8 cellular contexts compared by ENCODE assay signal in the genomic region with DNA sequence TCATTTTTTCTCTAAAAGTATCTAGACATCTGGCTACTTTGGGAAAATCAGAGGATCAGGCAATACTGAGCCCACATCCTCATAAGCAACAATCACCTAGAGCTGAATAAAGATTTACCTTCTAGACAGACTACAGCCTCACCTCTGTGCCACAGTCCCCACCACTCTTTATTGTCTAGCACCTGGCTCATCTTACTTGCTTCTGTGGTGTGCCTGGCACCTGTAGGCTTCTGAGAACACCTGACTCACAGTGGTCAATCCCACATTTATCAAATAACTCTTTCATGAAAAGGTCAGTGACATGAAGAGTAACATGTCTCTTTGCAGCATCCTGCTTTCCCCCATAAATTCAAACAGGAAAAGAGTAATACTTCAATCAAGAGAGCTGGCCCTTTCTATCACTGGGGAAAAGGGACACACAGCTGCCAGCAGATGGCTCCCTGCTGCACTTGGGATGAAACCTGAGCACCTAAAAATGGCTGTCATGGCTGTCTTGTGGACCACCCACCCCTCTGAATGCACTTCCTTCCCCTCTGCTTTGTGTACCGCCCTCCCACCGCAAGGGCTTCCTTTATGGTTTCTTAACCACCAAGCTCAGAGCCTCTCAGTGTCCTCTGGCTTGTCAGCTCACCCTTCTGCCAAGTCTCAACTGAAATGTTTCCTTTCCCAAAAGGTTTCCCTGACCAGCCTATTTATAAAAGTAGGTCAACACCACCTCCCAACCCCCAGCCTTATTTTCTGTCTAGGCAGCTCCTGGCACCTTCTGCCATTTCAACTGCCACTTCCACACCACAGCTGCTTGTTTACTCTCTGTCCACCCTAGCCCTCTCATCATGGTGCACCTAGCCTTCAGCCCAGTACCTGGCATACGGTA. TPM values are rescaled to one million over a fixed set of nuclear protein-coding genes. Genes with fewer than 3 reads are reported as not detected.
DNase-seq lines count a peak whose midpoint lies in the region; ATAC-seq and TF ChIP-seq lines count a peak whose summit lies in the region.

No MANE protein-coding gene starts in this region.

- H3K9me2 ChIP-seq in DOHH2 (replicated peaks; ENCODE audit: control insufficient read depth, low read length): no peaks in the 10 kb centered on the region

- H3K27me3 ChIP-seq in DOHH2 (ENCODE audit: control insufficient read depth, low read length) (no peaks in the 10 kb centered on the region), right lobe of liver (no peaks in the 10 kb centered on the region), MG63 (no peaks in the 10 kb centered on the region)

- H3K79me2 ChIP-seq in DOHH2 (ENCODE audit: control insufficient read depth, low read length): peaks cover 23% of the 10 kb centered on the region

- 24% methylated on average over 3 of the region's 3 CpGs for WGBS in right lobe of liver (ENCODE audit: insufficient coverage, low coverage, low lambda C conversion rate, missing lambda C conversion rate)

- no peaks in the 10 kb centered on the region for H3K9me3 Mint-ChIP-seq in WTC11
- H3K9me3 Mint-ChIP-seq in chondrocyte (ENCODE audit: low read depth): no peaks in the 10 kb centered on the region
- H3K9me3 Mint-ChIP-seq in stimulated activated naive CD8-positive, alpha-beta T cell treated with anti-CD3 and anti-CD28 coated beads, Interleukin-15, Interleukin-2, amounts not matched to agents 100 ng/mL and 50 ng/mL, for 24 hours: no peaks in the 10 kb centered on the region

- TF ChIP-seq CTCF in DOHH2 (IDR thresholded peaks at IDR 0.05; ENCODE audit: low read depth, low read length, poor library complexity, severe bottlenecking): peak; percentile 88
- peak; percentile 65 for TF ChIP-seq CTCF in LNCaP clone FGC (IDR thresholded peaks at IDR 0.05; ENCODE audit: control insufficient read depth, extremely low read depth, insufficient read depth)
- TF ChIP-seq CTCF in WTC11 (IDR thresholded peaks at IDR 0.05): peak; percentile 32; the same call in 1 of the 2 replicates
- TF ChIP-seq CTCF in chondrocyte (IDR thresholded peaks at IDR 0.05): peak; percentile 83
- TF ChIP-seq CTCF in right lobe of liver (IDR thresholded peaks at IDR 0.05): peak; percentile 46 to 72 (median 68)

- H4K20me1 ChIP-seq in DOHH2 (ENCODE audit: control insufficient read depth, insufficient read depth, low read depth, low read length): no peaks in the 10 kb centered on the region

- ATAC-seq in WTC11 (peak; percentile 97), right lobe of liver (peak; percentile 81 to 91 (median 84)), GM21367 (IDR thresholded peaks at IDR 0.05; ENCODE audit: unreplicated experiment) (no peak)

- H3F3A ChIP-seq in DOHH2 (ENCODE audit: control insufficient read depth, insufficient read depth): peaks cover 19% of the 10 kb centered on the region

- H3K4me3 Mint-ChIP-seq in WTC11 (no peak overlapping the region), chondrocyte (ENCODE audit: unreplicated experiment) (no peak overlapping the region)
- peak overlapping the region; percentile 22 for H3K4me3 Mint-ChIP-seq in stimulated activated naive CD8-positive, alpha-beta T cell treated with anti-CD3 and anti-CD28 coated beads, Interleukin-15, Interleukin-2, amounts not matched to agents 100 ng/mL and 50 ng/mL, for 24 hours

- POLR2A ChIA-PET in WTC11 (lab: Charles Lee): interaction anchor here (0.5 to 1.7 kb wide), 4 partner anchors 9 to 20 kb away, joined by 3 to 4 read pairs (median 3); partner anchors contain the start of genes HPS4, SRRD and TFIP11

- peak overlapping the region; percentile 75 for H3K4me2 ChIP-seq in DOHH2 (ENCODE audit: low read length)

- H3K9me3 ChIP-seq in DOHH2 (ENCODE audit: control insufficient read depth, insufficient read depth, low read length) (no peaks in the 10 kb centered on the region), right lobe of liver (no peaks in the 10 kb centered on the region), MG63 (no peaks in the 10 kb centered on the region)

- H3K4me1 ChIP-seq in DOHH2 (ENCODE audit: control insufficient read depth, low read length) (peaks cover 33% of the 10 kb centered on the region), right lobe of liver (peaks cover 0 to 11% (median 6%) of the 10 kb centered on the region in 4 donors)

- H3K4me1 Mint-ChIP-seq in WTC11 (peaks cover 9% of the 10 kb centered on the region), chondrocyte (ENCODE audit: low read depth) (peaks cover 18% of the 10 kb centered on the region)
- H3K4me1 Mint-ChIP-seq in stimulated activated naive CD8-positive, alpha-beta T cell treated with anti-CD3 and anti-CD28 coated beads, Interleukin-15, Interleukin-2, amounts not matched to agents 100 ng/mL and 50 ng/mL, for 24 hours (ENCODE audit: low read depth): peaks cover 25% of the 10 kb centered on the region

- H3K27me3 Mint-ChIP-seq in WTC11 (ENCODE audit: low read depth) (no peaks in the 10 kb centered on the region), chondrocyte (ENCODE audit: low read depth) (no peaks in the 10 kb centered on the region)
- no peaks in the 10 kb centered on the region for H3K27me3 Mint-ChIP-seq in stimulated activated naive CD8-positive, alpha-beta T cell treated with anti-CD3 and anti-CD28 coated beads, Interleukin-15, Interleukin-2, amounts not matched to agents 100 ng/mL and 50 ng/mL, for 24 hours

- peaks cover 81% of the 10 kb centered on the region for H3K36me3 ChIP-seq in DOHH2 (ENCODE audit: control insufficient read depth, low read length)
- H3K36me3 ChIP-seq in right lobe of liver: peaks cover 9 to 98% (median 60%) of the 10 kb centered on the region in 4 donors
- peaks cover 74% of the 10 kb centered on the region for H3K36me3 ChIP-seq in MG63

- DNase-seq in LNCaP clone FGC (ENCODE audit: low read depth) (no peak), WTC11 (ENCODE audit: low spot score) (peak; percentile 73), chondrocyte (ENCODE audit: low spot score) (no peak), right lobe of liver (peak; percentile 51 to 64 (median 62)), MG63 (no peak)

- H3K36me3 Mint-ChIP-seq in WTC11: peaks cover 76% of the 10 kb centered on the region
- H3K36me3 Mint-ChIP-seq in chondrocyte (ENCODE audit: low read depth): peaks cover 48% of the 10 kb centered on the region
- H3K36me3 Mint-ChIP-seq in stimulated activated naive CD8-positive, alpha-beta T cell treated with anti-CD3 and anti-CD28 coated beads, Interleukin-15, Interleukin-2, amounts not matched to agents 100 ng/mL and 50 ng/mL, for 24 hours (ENCODE audit: low read depth): peaks cover 69% of the 10 kb centered on the region

- intact Hi-C loops in right lobe of liver (cut with DNase I): no loop called here

- TF ChIP-seq POLR2A in right lobe of liver (IDR thresholded peaks at IDR 0.05): no peak

- H3K27ac ChIP-seq in DOHH2 (ENCODE audit: low read depth, low read length) (peak overlapping the region; percentile 83), right lobe of liver (peak overlapping the region in 2 of 3 donors; percentile 28 to 45)

- H3K27ac Mint-ChIP-seq in WTC11: peak overlapping the region; percentile 82
- peak overlapping the region; percentile 30 for H3K27ac Mint-ChIP-seq in chondrocyte (ENCODE audit: unreplicated experiment)
- peak overlapping the region; percentile 74 for H3K27ac Mint-ChIP-seq in stimulated activated naive CD8-positive, alpha-beta T cell treated with anti-CD3 and anti-CD28 coated beads, Interleukin-15, Interleukin-2, amounts not matched to agents 100 ng/mL and 50 ng/mL, for 24 hours

- H3K4me3 ChIP-seq in DOHH2 (ENCODE audit: low read length) (peak overlapping the region; percentile 55), LNCaP clone FGC (ENCODE audit: low read depth, low read length) (no peak overlapping the region), right lobe of liver (no peak overlapping the region), MG63 (no peak overlapping the region)

- CTCF ChIA-PET in WTC11 (lab: Charles Lee): interaction anchor here (0.6 to 2.6 kb wide), 26 partner anchors 9 to 248 kb away, joined by 3 to 28 read pairs (median 4); partner anchors contain the start of genes CRYBB1, HPS4, MIAT and SRRD

TF ChIP-seq in WTC11, 78 proteins besides CTCF, POLR2A, EP300 and RAD21 (continues in another document):
- TF ChIP-seq SOX15 (CRISPR knock-in tag; IDR thresholded peaks at IDR 0.05) (no peak), SMAD4 (CRISPR knock-in tag; IDR thresholded peaks at IDR 0.05) (no peak)
- TF ChIP-seq, protein P1, sequence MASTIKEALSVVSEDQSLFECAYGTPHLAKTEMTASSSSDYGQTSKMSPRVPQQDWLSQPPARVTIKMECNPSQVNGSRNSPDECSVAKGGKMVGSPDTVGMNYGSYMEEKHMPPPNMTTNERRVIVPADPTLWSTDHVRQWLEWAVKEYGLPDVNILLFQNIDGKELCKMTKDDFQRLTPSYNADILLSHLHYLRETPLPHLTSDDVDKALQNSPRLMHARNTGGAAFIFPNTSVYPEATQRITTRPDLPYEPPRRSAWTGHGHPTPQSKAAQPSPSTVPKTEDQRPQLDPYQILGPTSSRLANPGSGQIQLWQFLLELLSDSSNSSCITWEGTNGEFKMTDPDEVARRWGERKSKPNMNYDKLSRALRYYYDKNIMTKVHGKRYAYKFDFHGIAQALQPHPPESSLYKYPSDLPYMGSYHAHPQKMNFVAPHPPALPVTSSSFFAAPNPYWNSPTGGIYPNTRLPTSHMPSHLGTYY (CRISPR knock-in tag; IDR thresholded peaks at IDR 0.05): no peak

RNA-seq across cellular contexts. Expression of gene TFIP11, which starts 9.3 kb away (rescaled TPM):
- total RNA-seq in WTC11 (2021): 24.6 to 26.9 TPM (median 25.7 TPM) in 3 replicates
- 30.6 to 34.7 TPM (median 33.3 TPM) in 3 replicates for total RNA-seq in chondrocyte
- total RNA-seq in right lobe of liver: 10 to 100 TPM; 17.0 to 24.1 (median 21.6) TPM
- 37.6 and 51.1 TPM in 2 replicates for total RNA-seq in MG63 (2014; rRNA removed; shearing (Covaris generic); ENCODE audit: low replicate concordance)

RNA-seq across cellular contexts. Expression of gene SRRD, which starts 19.2 kb away (rescaled TPM):
- total RNA-seq in WTC11 (2021) (20.0 to 25.1 TPM (median 22.9 TPM) in 3 replicates), chondrocyte (21.4 to 27.5 TPM (median 23.2 TPM) in 3 replicates), right lobe of liver (10 to 100 TPM; 11.4 to 15.2 (median 11.8) TPM)
- 18.6 and 30.6 TPM in 2 replicates for total RNA-seq in MG63 (2014; rRNA removed; shearing (Covaris generic); ENCODE audit: low replicate concordance)

RNA-seq across cellular contexts. Expression of gene HPS4, which starts 19.3 kb away (rescaled TPM):
- 41.1 to 48.1 TPM (median 42.7 TPM) in 3 replicates for total RNA-seq in WTC11 (2021)
- total RNA-seq in chondrocyte: 26.9 to 29.7 TPM (median 28.2 TPM) in 3 replicates
- total RNA-seq in right lobe of liver: 10 to 100 TPM; 10.7 to 13.8 (median 12.6) TPM
- total RNA-seq in MG63 (2014; rRNA removed; shearing (Covaris generic); ENCODE audit: low replicate concordance): 13.0 and 13.9 TPM in 2 replicates

Comparison
In these comparisons a context has a peak if more than half of its experiments do, and no peak if none do; other contexts are left out.
1. CTCF ChIP-seq: peak in every context shown above with its lines; median percentile 88 in DOHH2; 83 in chondrocyte; 68 in right lobe of liver; 65 in LNCaP clone FGC; 32 in WTC11.
2. DNase-seq: peak in WTC11 (single experiment) and right lobe of liver (3 of 3); none in LNCaP clone FGC (single experiment), chondrocyte (single experiment) and MG63 (single experiment).
3. H3K27ac Mint-ChIP-seq: peak in every context shown above with its lines; median percentile 82 in WTC11; 74 in stimulated activated naive CD8-positive, alpha-beta T cell treated with anti-CD3 and anti-CD28 coated beads, Interleukin-15, Interleukin-2, amounts not matched to agents 100 ng/mL and 50 ng/mL, for 24 hours; 30 in chondrocyte.